In the genomic region with DNA sequence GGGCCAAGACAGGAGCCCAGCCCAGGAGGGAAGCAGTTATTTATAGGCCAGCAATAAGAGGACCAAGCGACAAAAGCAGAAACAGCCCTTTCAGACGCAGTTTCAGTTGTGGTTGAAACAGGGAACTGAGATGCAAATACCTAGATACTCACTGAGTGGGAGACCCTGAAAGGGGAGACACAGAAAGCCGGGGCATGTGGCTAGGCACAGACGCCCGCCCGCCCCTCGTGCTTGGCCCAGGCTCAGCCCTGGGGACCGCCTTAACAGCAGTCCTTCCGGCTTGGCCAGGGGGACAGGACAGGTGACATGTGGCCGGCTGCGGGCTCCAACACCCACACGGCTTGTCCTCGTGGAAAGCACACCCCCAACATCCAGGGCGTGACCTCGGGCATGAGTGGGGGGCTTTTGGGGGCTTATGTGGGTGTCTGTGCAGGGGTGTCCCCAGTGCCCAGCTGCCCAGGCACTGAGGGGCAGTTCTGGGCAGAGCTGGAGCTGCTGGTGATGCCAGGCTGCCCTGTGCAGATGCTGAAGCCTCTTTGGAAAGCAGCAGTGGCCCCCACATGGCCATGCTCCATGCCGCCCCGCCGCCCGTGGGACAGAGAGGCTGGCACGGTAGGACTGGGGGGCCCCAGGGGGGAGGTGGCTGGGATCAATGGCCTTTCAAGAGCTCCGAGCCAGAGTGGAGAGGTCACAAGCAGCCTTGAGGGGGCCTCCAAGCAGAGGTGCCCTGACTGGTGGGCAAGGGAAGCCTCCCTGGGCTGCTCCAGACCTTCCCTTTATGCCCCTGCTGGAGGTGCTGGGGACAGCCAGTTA, we compare ENCODE assay signal across 8 cellular contexts. TPM values are rescaled to one million over a fixed set of nuclear protein-coding genes. Genes with fewer than 3 reads are reported as not detected.
A peak's percentile ranks its signal among the peaks of the same experiment; 100 is the strongest.
DNase-seq lines count a peak whose midpoint lies in the region; ATAC-seq, FAIRE-seq and TF ChIP-seq lines count a peak whose summit lies in the region.

No MANE protein-coding gene starts in this region.

- POLR2A ChIA-PET in GM10248 (lab: Yijun Ruan, JAX) (no interaction called here), GM12878 (lab: Charles Lee) (no interaction called here)

- CTCF ChIA-PET in GM10248 (lab: Yijun Ruan, JAX) (interaction anchor here (1.3 to 2.0 kb wide), 3 partner anchors 10 to 33 kb away, joined by 4 to 7 read pairs (median 4); no protein-coding TSS in a partner anchor), GM12878 (lab: Yijun Ruan, JAX) (interaction anchor here (0.6 to 1.4 kb wide), 3 partner anchors 118 to 231 kb away, joined by 3 to 4 read pairs (median 3); no protein-coding TSS in a partner anchor)

- DNase-seq in GM10248 (ENCODE audit: extremely low spot score) (peak; percentile 92), GM20000 (ENCODE audit: low spot score) (peak; percentile 93), GM12878 (ENCODE audit: low read depth, low spot score) (peak; percentile 88), DMS79 (lab: John Stamatoyannopoulos, UW) (no peak), NCI-H2171 (lab: John Stamatoyannopoulos, UW) (no peak), NCI-H2081 treated with DMSO at 0.1 percent for 48 hours (lab: John Stamatoyannopoulos, UW) (no peak), NCI-H128 (lab: John Stamatoyannopoulos, UW; ENCODE audit: unreplicated experiment) (no peak)

- WGBS in GM12878 (ENCODE audit: insufficient coverage, insufficient replicate concordance, low lambda C conversion rate, missing lambda C conversion rate) = 1% methylated on average over 16 of the region's 21 CpGs

- no peak for TF ChIP-seq RAD21 in GM12878 (IDR thresholded peaks at IDR 0.05; ENCODE audit: insufficient read depth, low read depth, low read length)

- 0 out of 2 replicates have a peak, but pooled peaks cover 2% of the 10 kb centered on the region for H3K79me2 ChIP-seq in GM12878 (ENCODE audit: control insufficient read depth, insufficient read depth, low read length)

- no peak for TF ChIP-seq CTCF in GM10248 (IDR thresholded peaks at IDR 0.05; ENCODE audit: control extremely low read depth, extremely low read depth, low read depth, missing control alignments)
- TF ChIP-seq CTCF in GM20000 (IDR thresholded peaks at IDR 0.05; ENCODE audit: extremely low read depth, missing control alignments) = no peak
- 0 out of 6 replicates have a peak, but pooled peaks of 1 of the 3 experiments have one; percentile 4 for TF ChIP-seq CTCF in GM12878 (IDR thresholded peaks at IDR 0.05 in 2 of 3, conservative IDR thresholded peaks at IDR 0.05 in 1 of 3; ENCODE audit: control insufficient read depth in 2 of 3, extremely low read depth in 1 of 3, insufficient read depth in 1 of 3, low read depth in 3 of 3, low read length in 3 of 3)

- TF ChIP-seq POLR2A in GM12878 (IDR thresholded peaks at IDR 0.05; ENCODE audit: low read depth, low read length) = no peak; the same call in 1 of the 2 replicates

- H3K27ac ChIP-seq in GM12878 (ENCODE audit: control insufficient read depth, insufficient read depth) = peak overlapping the region; percentile 78

- H3K36me3 ChIP-seq in GM12878 (ENCODE audit: control insufficient read depth in 2 of 2, insufficient read depth in 2 of 2, low read length in 1 of 2) = no peaks in the 10 kb centered on the region

- TF ChIP-seq EP300 in GM12878 (IDR thresholded peaks at IDR 0.05; ENCODE audit: borderline replicate concordance in 1 of 2, control insufficient read depth in 1 of 2, low read depth in 2 of 2, low read length in 2 of 2) = peak; percentile 71 to 86; a peak in 3 of 4 replicates

- peak; percentile 100 for FAIRE-seq in GM12878 (lab: Jason Lieb, UNC)

- SMC1A ChIA-PET in GM12878 (lab: Charles Lee; ENCODE audit: uncharacterized antibody, unreplicated experiment) = no interaction called here

- H3K27me3 ChIP-seq in GM12878 (replicated peaks in 1 of 2; ENCODE audit: control insufficient read depth in 2 of 2, insufficient read depth in 2 of 2, low read length in 1 of 2) = peaks cover 0 to 2% of the 10 kb centered on the region in 2 experiments; a peak in 2 of 4 replicates

- peak overlapping the region; percentile 67 for H3K4me3 ChIP-seq in GM12878

- H3K4me2 ChIP-seq in GM12878 (ENCODE audit: control insufficient read depth, insufficient read depth) = peak overlapping the region; percentile 95

- peaks cover 48% of the 10 kb centered on the region for H3K4me1 ChIP-seq in GM12878 (ENCODE audit: control insufficient read depth, insufficient read depth, low read length)

- intact Hi-C loops in GM12878 (cut with micrococcal nuclease; ENCODE audit: unreplicated experiment) = no loop called here

- peak overlapping the region; percentile 47 for H3K9ac ChIP-seq in GM12878 (ENCODE audit: control insufficient read depth, insufficient read depth, low read length)

- RAD21 ChIA-PET in GM12878 (lab: Charles Lee; ENCODE audit: unreplicated experiment) = no interaction called here

- no peaks in the 10 kb centered on the region; the same call in 1 of the 2 replicates for H4K20me1 ChIP-seq in GM12878 (ENCODE audit: control insufficient read depth, insufficient read depth)

- in situ Hi-C loops in GM12878 (cut with MboI) = no loop called here

- no TSS peak for BruUV-seq in GM12878 (replicated peaks; lab: Mats Ljungman, UMichigan)

- peaks cover 6% of the 10 kb centered on the region; the same call in 2 of the 3 replicates for H3K9me3 ChIP-seq in GM12878 (replicated peaks; ENCODE audit: control insufficient read depth, insufficient read depth, low read length)

- ATAC-seq in HG03354 (IDR thresholded peaks at IDR 0.05; ENCODE audit: poor library complexity, severe bottlenecking, unreplicated experiment) (peak; percentile 85), GM12878 (peak; percentile 93)

- H2AFZ ChIP-seq in GM12878 (ENCODE audit: control insufficient read depth, low read depth, low read length) = no peak overlapping the region

TF ChIP-seq in GM12878, 131 proteins besides CTCF, POLR2A, EP300 and RAD21 (continues in another document):
- no peak for TF ChIP-seq RBBP5 (conservative IDR thresholded peaks at IDR 0.05)
- no peak for TF ChIP-seq ZBED1 (IDR thresholded peaks at IDR 0.05; ENCODE audit: borderline replicate concordance)

RNA-seq across cellular contexts. Expression of a gene that starts 2.1 kb away (rescaled TPM):
- total RNA-seq in GM12878 (2013; cell fraction: nucleolus; rRNA removed) = 0.69 and 2.0 TPM in 2 replicates
- total RNA-seq in GM12878 (2014; rRNA removed) = 32.1 and 43.2 TPM in 2 replicates
- 7.2 and 9.1 TPM in 2 replicates for total RNA-seq in GM12878 (2014; rRNA removed; fragmentation: Illumina TruSeq; extraction: Trizol)
- 54.3 and 57.7 TPM in 2 replicates for total RNA-seq in GM12878 (2021)
- 4.2 TPM for polyA plus RNA-seq in GM12878 (2011; ENCODE audit: low read depth)
- 0.04 and 0.20 TPM in 2 replicates for polyA plus RNA-seq in GM12878 (2011; rRNA removed)
- 0.21 and 0.40 TPM in 2 replicates for polyA plus RNA-seq in GM12878 (2011; cell fraction: cytosol; rRNA removed)
- polyA plus RNA-seq in GM12878 (2011; cell fraction: nucleus; rRNA removed) = 0.57 and 0.69 TPM in 2 replicates
- polyA plus RNA-seq in GM12878 (2012) = 11.8 and 20.1 TPM in 2 replicates
- polyA plus RNA-seq in GM12878 (2014; fragmentation: Illumina TruSeq; extraction: Trizol) = 2.7 and 5.3 TPM in 2 replicates
- under 1 TPM; 0.27 to 0.37 TPM for polyA plus RNA-seq in GM12878 (2014; fragmentation: Nextera tagmentation; extraction: Ambion mirVana)
- polyA plus RNA-seq in GM12878 (2014; rRNA removed) = 36.3 and 46.7 TPM in 2 replicates
- polyA plus RNA-seq in GM12878 (2016; fragmentation: Nextera tagmentation; extraction: Ambion mirVana) = 10 to 100 TPM; 10.6 to 13.0 TPM
- polyA minus RNA-seq in GM12878 (2011; rRNA and poly(A)+ RNA removed) = 0.31 TPM in 1 of 2 replicates, not detected in the other
- not detected in 2 replicates for polyA minus RNA-seq in GM12878 (2011; cell fraction: cytosol; rRNA and poly(A)+ RNA removed)
- 0.38 TPM in 1 of 2 replicates, not detected in the other for polyA minus RNA-seq in GM12878 (2011; cell fraction: nucleus; rRNA and poly(A)+ RNA removed)

RNA-seq across cellular contexts. Expression of a gene that starts 51.3 kb away (rescaled TPM):
- 0.02 TPM in 1 of 2 replicates, not detected in the other for total RNA-seq in GM12878 (2013; cell fraction: nucleolus; rRNA removed)
- not detected in 2 replicates for total RNA-seq in GM12878 (2014; rRNA removed)
- not detected in 2 replicates for total RNA-seq in GM12878 (2014; rRNA removed; fragmentation: Illumina TruSeq; extraction: Trizol)
- total RNA-seq in GM12878 (2021) = 0.03 and 0.10 TPM in 2 replicates
- polyA plus RNA-seq in GM12878 (2011; ENCODE audit: low read depth) = 0.05 TPM
- polyA plus RNA-seq in GM12878 (2011; rRNA removed) = 0.03 TPM in 1 of 2 replicates, not detected in the other
- polyA plus RNA-seq in GM12878 (2011; cell fraction: cytosol; rRNA removed) = not detected in 2 replicates
- polyA plus RNA-seq in GM12878 (2011; cell fraction: nucleus; rRNA removed) = not detected in 2 replicates
- 0.03 TPM in 2 replicates for polyA plus RNA-seq in GM12878 (2012)
- polyA plus RNA-seq in GM12878 (2014; fragmentation: Illumina TruSeq; extraction: Trizol) = not detected in 2 replicates
- polyA plus RNA-seq in GM12878 (2014; fragmentation: Nextera tagmentation; extraction: Ambion mirVana) = not detected
- polyA plus RNA-seq in GM12878 (2014; rRNA removed) = not detected in 2 replicates
- polyA plus RNA-seq in GM12878 (2016; fragmentation: Nextera tagmentation; extraction: Ambion mirVana) = not detected
- not detected in 2 replicates for polyA minus RNA-seq in GM12878 (2011; rRNA and poly(A)+ RNA removed)
- polyA minus RNA-seq in GM12878 (2011; cell fraction: cytosol; rRNA and poly(A)+ RNA removed) = 0.42 TPM in 1 of 2 replicates, not detected in the other
- polyA minus RNA-seq in GM12878 (2011; cell fraction: nucleus; rRNA and poly(A)+ RNA removed) = under 0.01 and 0.19 TPM in 2 replicates

RNA-seq across cellular contexts. Expression of a gene that starts 58.8 kb away (rescaled TPM):
- total RNA-seq in GM12878 (2013; cell fraction: nucleolus; rRNA removed) = 2.8 and 4.2 TPM in 2 replicates
- total RNA-seq in GM12878 (2014; rRNA removed) (0.76 and 0.96 TPM in 2 replicates), GM12878 (2014; rRNA removed; fragmentation: Illumina TruSeq; extraction: Trizol) (0.45 and 0.74 TPM in 2 replicates), GM12878 (2021) (0.56 and 0.90 TPM in 2 replicates)
- 1.1 TPM for polyA plus RNA-seq in GM12878 (2011; ENCODE audit: low read depth)
- polyA plus RNA-seq in GM12878 (2011; rRNA removed) (0.38 and 0.59 TPM in 2 replicates), GM12878 (2014; fragmentation: Illumina TruSeq; extraction: Trizol) (0.24 and 0.62 TPM in 2 replicates), GM12878 (2014; fragmentation: Nextera tagmentation; extraction: Ambion mirVana) (under 1 TPM in 1 of 2 experiments, not detected in 1; 0.07 TPM), GM12878 (2014; rRNA removed) (0.72 and 1.1 TPM in 2 replicates), GM12878 (2016; fragmentation: Nextera tagmentation; extraction: Ambion mirVana) (1 to 10 TPM in 1 of 2 experiments, under 1 TPM in 1; 0.62 to 1.1 TPM)
- polyA plus RNA-seq in GM12878 (2011; cell fraction: cytosol; rRNA removed) = 0.92 and 1.1 TPM in 2 replicates
- polyA plus RNA-seq in GM12878 (2011; cell fraction: nucleus; rRNA removed) = 2.5 and 2.9 TPM in 2 replicates
- polyA plus RNA-seq in GM12878 (2012) = 1.4 and 2.2 TPM in 2 replicates
- 0.88 TPM in 1 of 2 replicates, not detected in the other for polyA minus RNA-seq in GM12878 (2011; rRNA and poly(A)+ RNA removed)
- polyA minus RNA-seq in GM12878 (2011; cell fraction: cytosol; rRNA and poly(A)+ RNA removed) = 0.83 TPM in 1 of 2 replicates, not detected in the other
- 0.73 and 0.96 TPM in 2 replicates for polyA minus RNA-seq in GM12878 (2011; cell fraction: nucleus; rRNA and poly(A)+ RNA removed)

Comparison
In these comparisons a context has a peak if more than half of its experiments do, and no peak if none do; other contexts are left out.
1. DNase-seq: peak in GM10248 (single experiment), GM20000 (single experiment) and GM12878 (single experiment); none in DMS79 (single experiment), NCI-H2171 (single experiment), NCI-H2081 treated with DMSO at 0.1 percent for 48 hours (single experiment) and NCI-H128 (single experiment).